In the genomic region with DNA sequence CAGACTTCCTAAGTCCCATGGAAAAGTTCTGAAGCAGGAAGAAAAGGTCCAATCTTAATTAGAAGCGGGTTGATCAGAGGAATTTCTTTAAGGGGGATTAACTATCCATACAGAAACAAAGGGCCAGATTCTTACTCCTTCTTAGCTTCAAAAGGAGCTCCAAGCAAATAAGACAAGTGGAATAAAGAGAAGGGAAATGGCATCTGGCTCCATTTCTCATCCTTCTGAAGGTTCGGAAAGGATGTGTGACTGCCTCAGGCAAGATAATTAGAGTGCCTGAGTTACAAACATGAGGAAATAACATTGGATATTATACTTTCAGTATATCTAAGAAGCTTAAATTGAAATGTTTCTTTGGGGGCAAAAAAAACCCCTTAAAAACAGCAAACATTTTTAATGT, we compare ENCODE assay signal across 38 cellular contexts.
"Had no signal": no experiment of that assay in that cellular context is flagged by ENCODE, and none has a peak within 500 bp of the region (broad histone marks: within the 10 kb centered on the region; RNA-seq: fewer than 3 reads in every experiment).

No MANE protein-coding gene starts in this region.

- H3K9me3 ChIP-seq: adrenal gland, body of pancreas, breast epithelium had no signal

- DNase-seq: activated effector memory CD4-positive, alpha-beta T cell treated with anti-CD3 and anti-CD28 coated beads, Interleukin-2, amount 50 U/mL, for 16 hours; activated effector memory CD4-positive, alpha-beta T cell treated with Interleukin-2 at 50 U/mL for 16 hours; activated gamma-delta T cell; activated gamma-delta T cell treated with Interleukin-2 at 50 U/mL for 16 hours; activated naive CD4-positive, alpha-beta T cell; activated naive CD4-positive, alpha-beta T cell treated with anti-CD3 and anti-CD28 coated beads for 36 hours; activated naive CD4-positive, alpha-beta T cell treated with anti-CD3 and anti-CD28 coated beads, Interleukin-2, amount 10 ng/mL, durations not matched to agents 7 days and 5 days; activated naive CD4-positive, alpha-beta T cell treated with anti-CD3 and anti-CD28 coated beads, Interleukin-2, amount 50 U/mL, for 16 hours; activated naive CD4-positive, alpha-beta T cell treated with Interleukin-2 at 50 U/mL for 16 hours; activated naive CD8-positive, alpha-beta T cell treated with anti-CD3 and anti-CD28 coated beads for 36 hours; activated naive CD8-positive, alpha-beta T cell treated with anti-CD3 and anti-CD28 coated beads, Interleukin-2, amount 10 ng/mL, durations not matched to agents 7 days and 5 days; activated naive CD8-positive, alpha-beta T cell treated with anti-CD3 and anti-CD28 coated beads, Interleukin-2, amount 50 U/mL, for 24 hours; activated T-cell treated with anti-CD3 and anti-CD28 coated beads for 4 hours; activated T-cell treated with anti-CD3 and anti-CD28 coated beads, Interleukin-2, amount 50 U/mL, for 1 hour; activated T-cell treated with anti-CD3 and anti-CD28 coated beads, Interleukin-2, amount 50 U/mL, for 24 hours; activated T-cell treated with anti-CD3 and anti-CD28 coated beads, Interleukin-2, amount 50 U/mL, for 4 hours; activated T-cell treated with anti-CD3 and anti-CD28 coated beads, Interleukin-2, amount 50 U/mL, for 48 hours; activated T-cell treated with anti-CD3 and anti-CD28 coated beads, Interleukin-2, amount 50 U/mL, for 72 hours; adrenal gland; amniotic stem cell; amygdala; anterior cingulate cortex; aorta; body of pancreas; brain microvascular endothelial cell; caudate nucleus; central memory CD4-positive, alpha-beta T cell; cerebellar nuclear complex had no signal

- ATAC-seq: activated naive CD4-positive, alpha-beta T cell treated with anti-CD3 and anti-CD28 coated beads, Interleukin-2, amount 50 U/mL, for 72 hours; activated naive CD8-positive, alpha-beta T cell treated with anti-CD3 and anti-CD28 coated beads, Interleukin-2, amount 50 U/mL, for 24 hours; activated T-cell treated with anti-CD3 and anti-CD28 coated beads, Interleukin-2, amount 50 U/mL, for 4 hours; activated T-cell treated with anti-CD3 and anti-CD28 coated beads, Interleukin-2, amount 50 U/mL, for 72 hours; activated T-helper 17 cell treated with anti-CD3 and anti-CD28 coated beads, Interleukin-2, amount 50 U/mL, for 72 hours; body of pancreas had no signal

- H3K36me3 ChIP-seq: adrenal gland, brain microvascular endothelial cell, breast epithelium, cardiac muscle cell had no signal

- H3K36me3 Mint-ChIP-seq: activated naive CD4-positive, alpha-beta T cell treated with anti-CD3 and anti-CD28 coated beads, Interleukin-2, amount 10 ng/mL, durations not matched to agents 7 days and 5 days; activated naive CD4-positive, alpha-beta T cell treated with anti-CD3 and anti-CD28 coated beads, Interleukin-2, amount 50 U/mL, for 24 hours; activated naive CD4-positive, alpha-beta T cell treated with anti-CD3 and anti-CD28 coated beads, Interleukin-2, amount 50 U/mL, for 72 hours; activated naive CD8-positive, alpha-beta T cell; activated naive CD8-positive, alpha-beta T cell treated with anti-CD3 and anti-CD28 coated beads for 36 hours; activated naive CD8-positive, alpha-beta T cell treated with anti-CD3 and anti-CD28 coated beads, Interleukin-2, amount 10 ng/mL, durations not matched to agents 7 days and 5 days; brain had no signal

- H3K4me1 Mint-ChIP-seq: activated naive CD4-positive, alpha-beta T cell treated with anti-CD3 and anti-CD28 coated beads, Interleukin-2, amount 10 ng/mL, durations not matched to agents 7 days and 5 days; activated naive CD4-positive, alpha-beta T cell treated with anti-CD3 and anti-CD28 coated beads, Interleukin-2, amount 50 U/mL, for 24 hours; activated naive CD8-positive, alpha-beta T cell treated with anti-CD3 and anti-CD28 coated beads for 36 hours; activated naive CD8-positive, alpha-beta T cell treated with anti-CD3 and anti-CD28 coated beads, Interleukin-2, amount 50 U/mL, for 24 hours; activated T-helper 17 cell treated with anti-CD3 and anti-CD28 coated beads, Interleukin-2, amount 50 U/mL, for 72 hours; brain; central memory CD8-positive, alpha-beta T cell had no signal

- H3K9me3 Mint-ChIP-seq: activated naive CD4-positive, alpha-beta T cell treated with anti-CD3 and anti-CD28 coated beads for 36 hours; activated naive CD4-positive, alpha-beta T cell treated with anti-CD3 and anti-CD28 coated beads, Interleukin-2, amount 10 ng/mL, durations not matched to agents 7 days and 5 days; activated naive CD4-positive, alpha-beta T cell treated with anti-CD3 and anti-CD28 coated beads, Interleukin-2, amount 50 U/mL, for 24 hours; activated naive CD4-positive, alpha-beta T cell treated with anti-CD3 and anti-CD28 coated beads, Interleukin-2, amount 50 U/mL, for 72 hours; activated naive CD8-positive, alpha-beta T cell treated with anti-CD3 and anti-CD28 coated beads for 36 hours; activated naive CD8-positive, alpha-beta T cell treated with anti-CD3 and anti-CD28 coated beads, Interleukin-2, amount 10 ng/mL, durations not matched to agents 7 days and 5 days; activated T-helper 1 cell treated with anti-CD3 and anti-CD28 coated beads, Interleukin-12 subunit alpha, Interleukin-12 subunit beta, Interleukin-2, Interleukin-4 antibody, amounts not matched to agents 30 ng/mL and 10 ng/mL and 1 ng/mL, durations not matched to agents 14 hours and 24 hours and 36 hours; activated T-helper 17 cell treated with anti-CD3 and anti-CD28 coated beads, Interleukin-2, amount 50 U/mL, for 72 hours; activated T-helper 2 cell treated with anti-CD3 and anti-CD28 coated beads, Interferon-gamma antibody, Interleukin-2, Interleukin-4, amounts not matched to agents 10 μg/mL and 5 μg/mL and 100 μg/mL, durations not matched to agents 14 hours and 24 hours and 36 hours; brain had no signal

- H3K4me3 ChIP-seq: body of pancreas, breast epithelium, cardiac muscle cell had no signal

- H3K4me3 Mint-ChIP-seq: activated naive CD4-positive, alpha-beta T cell treated with anti-CD3 and anti-CD28 coated beads for 36 hours; activated naive CD4-positive, alpha-beta T cell treated with anti-CD3 and anti-CD28 coated beads, Interleukin-2, amount 10 ng/mL, durations not matched to agents 7 days and 5 days; activated naive CD4-positive, alpha-beta T cell treated with anti-CD3 and anti-CD28 coated beads, Interleukin-2, amount 50 U/mL, for 24 hours; activated naive CD8-positive, alpha-beta T cell; activated naive CD8-positive, alpha-beta T cell treated with anti-CD3 and anti-CD28 coated beads for 36 hours; activated naive CD8-positive, alpha-beta T cell treated with anti-CD3 and anti-CD28 coated beads, Interleukin-2, amount 10 ng/mL, durations not matched to agents 7 days and 5 days; activated naive CD8-positive, alpha-beta T cell treated with anti-CD3 and anti-CD28 coated beads, Interleukin-2, amount 50 U/mL, for 24 hours; activated T-cell treated with anti-CD3 and anti-CD28 coated beads, Interleukin-2, amount 50 U/mL, for 24 hours; activated T-cell treated with anti-CD3 and anti-CD28 coated beads, Interleukin-2, amount 50 U/mL, for 4 hours; activated T-cell treated with anti-CD3 and anti-CD28 coated beads, Interleukin-2, amount 50 U/mL, for 72 hours; activated T-helper 1 cell treated with anti-CD3 and anti-CD28 coated beads, Interleukin-12 subunit alpha, Interleukin-12 subunit beta, Interleukin-2, Interleukin-4 antibody, amounts not matched to agents 30 ng/mL and 10 ng/mL and 1 ng/mL, durations not matched to agents 14 hours and 24 hours and 36 hours; activated T-helper 17 cell treated with anti-CD3 and anti-CD28 coated beads, Interleukin-2, amount 50 U/mL, for 72 hours; brain; central memory CD8-positive, alpha-beta T cell had no signal

- H3K27ac ChIP-seq: adrenal gland, body of pancreas, brain microvascular endothelial cell, breast epithelium, cardiac muscle cell had no signal

- H3K27ac Mint-ChIP-seq: activated naive CD4-positive, alpha-beta T cell treated with anti-CD3 and anti-CD28 coated beads for 36 hours; activated naive CD4-positive, alpha-beta T cell treated with anti-CD3 and anti-CD28 coated beads, Interleukin-2, amount 10 ng/mL, durations not matched to agents 7 days and 5 days; activated naive CD4-positive, alpha-beta T cell treated with anti-CD3 and anti-CD28 coated beads, Interleukin-2, amount 50 U/mL, for 24 hours; activated naive CD4-positive, alpha-beta T cell treated with anti-CD3 and anti-CD28 coated beads, Interleukin-2, amount 50 U/mL, for 72 hours; activated naive CD8-positive, alpha-beta T cell; activated naive CD8-positive, alpha-beta T cell treated with anti-CD3 and anti-CD28 coated beads for 36 hours; activated naive CD8-positive, alpha-beta T cell treated with anti-CD3 and anti-CD28 coated beads, Interleukin-2, amount 10 ng/mL, durations not matched to agents 7 days and 5 days; activated naive CD8-positive, alpha-beta T cell treated with anti-CD3 and anti-CD28 coated beads, Interleukin-2, amount 50 U/mL, for 24 hours; activated T-cell treated with anti-CD3 and anti-CD28 coated beads, Interleukin-2, amount 50 U/mL, for 24 hours; activated T-cell treated with anti-CD3 and anti-CD28 coated beads, Interleukin-2, amount 50 U/mL, for 72 hours; activated T-helper 1 cell treated with anti-CD3 and anti-CD28 coated beads, Interleukin-12 subunit alpha, Interleukin-12 subunit beta, Interleukin-2, Interleukin-4 antibody, amounts not matched to agents 30 ng/mL and 10 ng/mL and 1 ng/mL, durations not matched to agents 14 hours and 24 hours and 36 hours; activated T-helper 17 cell treated with anti-CD3 and anti-CD28 coated beads, Interleukin-2, amount 50 U/mL, for 72 hours; activated T-helper 2 cell treated with anti-CD3 and anti-CD28 coated beads, Interferon-gamma antibody, Interleukin-2, Interleukin-4, amounts not matched to agents 10 μg/mL and 5 μg/mL and 100 μg/mL, durations not matched to agents 14 hours and 24 hours and 36 hours; brain had no signal

- H3K27me3 ChIP-seq: adrenal gland, body of pancreas, brain microvascular endothelial cell, breast epithelium, cardiac muscle cell had no signal

- H3K27me3 Mint-ChIP-seq: activated naive CD4-positive, alpha-beta T cell treated with anti-CD3 and anti-CD28 coated beads, Interleukin-2, amount 10 ng/mL, durations not matched to agents 7 days and 5 days; activated naive CD4-positive, alpha-beta T cell treated with anti-CD3 and anti-CD28 coated beads, Interleukin-2, amount 50 U/mL, for 24 hours; activated naive CD8-positive, alpha-beta T cell; activated naive CD8-positive, alpha-beta T cell treated with anti-CD3 and anti-CD28 coated beads for 36 hours; activated naive CD8-positive, alpha-beta T cell treated with anti-CD3 and anti-CD28 coated beads, Interleukin-2, amount 10 ng/mL, durations not matched to agents 7 days and 5 days; activated naive CD8-positive, alpha-beta T cell treated with anti-CD3 and anti-CD28 coated beads, Interleukin-2, amount 50 U/mL, for 24 hours; activated T-cell treated with anti-CD3 and anti-CD28 coated beads, Interleukin-2, amount 50 U/mL, for 24 hours; activated T-helper 17 cell treated with anti-CD3 and anti-CD28 coated beads, Interleukin-2, amount 50 U/mL, for 72 hours; brain; central memory CD8-positive, alpha-beta T cell had no signal

- H3K4me1 ChIP-seq: adrenal gland, breast epithelium had no signal
